Comparison of ENCODE assay signal across 8 cellular contexts in genomic region chr11:33912405-33913361, GRCh38. TPM values are rescaled to one million over a fixed set of nuclear protein-coding genes. Genes with fewer than 3 reads are reported as not detected.
A peak's percentile ranks its signal among the peaks of the same experiment; 100 is the strongest.
DNase-seq lines count a peak whose midpoint lies in the region; ATAC-seq and TF ChIP-seq lines count a peak whose summit lies in the region.

No MANE protein-coding gene starts in this region.

- DNase-seq in AML-193 (lab: John Stamatoyannopoulos, UW) (peak; percentile 83 to 95), NCI-H2171 treated with DMSO at 0.1 percent for 48 hours (lab: John Stamatoyannopoulos, UW) (peak; percentile 93), cardiac fibroblast (ENCODE audit: low read depth in 2 of 2) (peak; percentile 75 to 93), renal cortical epithelial cell (ENCODE audit: low read depth) (peak; percentile 94), HAP-1 (ENCODE audit: low spot score in 2 of 2) (no peak)
- no peak for DNase-seq in activated CD4-positive, CD25-positive, alpha-beta regulatory T cell (lab: John Stamatoyannopoulos, UW)

- H3K4me1 ChIP-seq in HAP-1, result no peaks in the 10 kb centered on the region

- in situ Hi-C loops in HAP-1 (cut with MboI; ENCODE audit: low sequenced_read_pairs), result no loop called here

- H3K36me3 ChIP-seq in HAP-1 (replicated peaks), result no peaks in the 10 kb centered on the region

- peak; percentile 80 for ATAC-seq in GM18870 (IDR thresholded peaks at IDR 0.05; ENCODE audit: unreplicated experiment)
- peak; percentile 83 for ATAC-seq in HG03025 (IDR thresholded peaks at IDR 0.05; ENCODE audit: low FRiP score, unreplicated experiment)

- no peak overlapping the region for H3K4me3 ChIP-seq in cardiac fibroblast (replicated peaks in 1 of 2; ENCODE audit: low read depth in 2 of 2, low read length in 2 of 2)
- no peak overlapping the region for H3K4me3 ChIP-seq in HAP-1

- H3K27me3 ChIP-seq in HAP-1 (ENCODE audit: low read depth), result peaks cover under 1% of the 10 kb centered on the region; the same call in 1 of the 2 replicates

- H3K9me3 ChIP-seq in HAP-1, result no peaks in the 10 kb centered on the region

- TF ChIP-seq CTCF in cardiac fibroblast (IDR thresholded peaks at IDR 0.05; ENCODE audit: low read depth, low read length), result no peak

RNA-seq across cellular contexts. Expression of gene LMO2, which starts 20.8 kb away (rescaled TPM):
- total RNA-seq in renal cortical epithelial cell, result 0.55 and 4.3 TPM in 2 replicates

Comparison
In these comparisons a context has a peak if more than half of its experiments do, and no peak if none do; other contexts are left out.
1. DNase-seq: peak in AML-193 (2 of 2), NCI-H2171 treated with DMSO at 0.1 percent for 48 hours (single experiment), cardiac fibroblast (2 of 2) and renal cortical epithelial cell (single experiment); none in activated CD4-positive, CD25-positive, alpha-beta regulatory T cell (0 of 4) and HAP-1 (0 of 2).